10 cellular contexts compared by ENCODE assay signal in the genomic region with DNA sequence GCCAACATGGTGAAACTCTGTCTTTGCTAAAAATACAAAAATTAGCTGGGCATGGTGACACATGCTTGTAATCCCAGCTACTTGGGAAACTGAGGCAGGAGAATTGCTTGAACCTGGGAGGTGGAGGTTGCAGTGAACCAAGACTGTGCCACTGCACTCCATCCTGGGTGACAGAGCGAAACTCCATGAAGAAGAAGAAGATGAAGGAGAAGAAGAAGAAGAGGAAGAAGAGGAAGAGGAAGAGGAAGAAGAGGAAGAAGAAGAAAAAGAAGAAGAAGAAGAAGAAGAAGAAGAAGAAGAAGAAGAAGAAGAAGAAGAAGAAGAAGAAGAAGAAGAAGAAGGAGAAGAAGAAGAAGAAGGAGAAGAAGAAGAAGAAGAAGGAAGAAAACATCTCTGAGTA. TPM values are rescaled to one million over a fixed set of nuclear protein-coding genes. Genes with fewer than 3 reads are reported as not detected.
"Had no signal": no experiment of that assay in that cellular context is flagged by ENCODE, and none has a peak within 500 bp of the region (broad histone marks: within the 10 kb centered on the region; RNA-seq: fewer than 3 reads in every experiment).

No MANE protein-coding gene starts in this region.

RNA-seq across cellular contexts. Expression of gene WNT7A, which starts 23.2 kb away (rescaled TPM):
- total RNA-seq: endothelial cell of umbilical vein, gastrocnemius medialis, glomerular endothelial cell, heart right ventricle, left cardiac atrium, left ventricle myocardium superior, lung microvascular endothelial cell, mesenteric fat pad, mucosa of descending colon, myocyte had no signal
- polyA plus RNA-seq: endothelial cell of umbilical vein, heart right ventricle had no signal
